Comparison of ENCODE assay signal across 9 cellular contexts in genomic region chr2:96533292-96534073, GRCh38. TPM values are rescaled to one million over a fixed set of nuclear protein-coding genes. Genes with fewer than 3 reads are reported as not detected.
DNase-seq lines count a peak whose midpoint lies in the region; ATAC-seq, FAIRE-seq and TF ChIP-seq lines count a peak whose summit lies in the region.
"Had no signal": no experiment of that assay in that cellular context is flagged by ENCODE, and none has a peak within 500 bp of the region (broad histone marks: within the 10 kb centered on the region; RNA-seq: fewer than 3 reads in every experiment).

No MANE protein-coding gene starts in this region.

- ATAC-seq in GM12878 (no peak), HepG2 (no peak), GM19351 (IDR thresholded peaks at IDR 0.05; ENCODE audit: unreplicated experiment) (no peak), HG03196 (IDR thresholded peaks at IDR 0.05; ENCODE audit: unreplicated experiment) (no peak)

- H3K27me3 ChIP-seq in GM12878 (replicated peaks in 1 of 2; ENCODE audit: control insufficient read depth in 2 of 2, insufficient read depth in 2 of 2, low read length in 1 of 2) (no peaks in the 10 kb centered on the region), HepG2 (ENCODE audit: control insufficient read depth in 1 of 2, insufficient read depth in 2 of 2, low read length in 2 of 2) (peaks cover 18 to 68% of the 10 kb centered on the region in 2 experiments), tibial nerve (no peaks in the 10 kb centered on the region)

- DNase-seq in SKM-1 treated with dmso at 0.1 percent for 144 hours (lab: John Stamatoyannopoulos, UW; ENCODE audit: unreplicated experiment) = peak; percentile 76
- DNase-seq in SKM-1 (lab: John Stamatoyannopoulos, UW; ENCODE audit: unreplicated experiment) = no peak
- no peak for DNase-seq in GM12878 (ENCODE audit: low read depth, low spot score)
- no peak for DNase-seq in HepG2 (ENCODE audit: low spot score)
- peak; percentile 81 to 88 for DNase-seq in tibial nerve (ENCODE audit: low spot score in 2 of 2)
- DNase-seq in NCI-H446 (lab: John Stamatoyannopoulos, UW) = no peak

- H3K36me3 ChIP-seq in GM12878 (ENCODE audit: control insufficient read depth in 2 of 2, insufficient read depth in 2 of 2, low read length in 1 of 2) (no peaks in the 10 kb centered on the region), HepG2 (replicated peaks in 1 of 2; ENCODE audit: control insufficient read depth in 1 of 2, insufficient read depth in 2 of 2, low read length in 2 of 2) (no peaks in the 10 kb centered on the region), tibial nerve (no peaks in the 10 kb centered on the region)

- H4K20me1 ChIP-seq in GM12878 (ENCODE audit: control insufficient read depth, insufficient read depth) = no peaks in the 10 kb centered on the region
- no peaks in the 10 kb centered on the region for H4K20me1 ChIP-seq in HepG2 (ENCODE audit: insufficient read depth, low read length)

- POLR2A ChIA-PET in GM12878 (lab: Charles Lee) = interaction anchor here (0.8 to 1.9 kb wide), 5 partner anchors 7 to 241 kb away, joined by 3 to 10 read pairs (median 3); partner anchors contain the start of genes CNNM4 and NEURL3
- POLR2A ChIA-PET in HepG2 (lab: Yijun Ruan, JAX) = no interaction called here

- TF ChIP-seq EP300 in GM12878 (IDR thresholded peaks at IDR 0.05; ENCODE audit: borderline replicate concordance in 1 of 2, control insufficient read depth in 1 of 2, low read depth in 2 of 2, low read length in 2 of 2) (no peak), HepG2 (IDR thresholded peaks at IDR 0.05; ENCODE audit: low read depth in 2 of 2, low read length in 2 of 2) (no peak), HepG2 (CRISPR knock-in tag; IDR thresholded peaks at IDR 0.05; ENCODE audit: borderline replicate concordance) (no peak), tibial nerve (IDR thresholded peaks at IDR 0.05) (peak; percentile 93 to 95)

- in situ Hi-C loops in GM12878 (cut with MboI) (no loop called here), HepG2 (cut with HindIII; ENCODE audit: extremely low pct_ligation_motif_present, low pct_unique_long_range_greater_than_20kb) (no loop called here)

- peak overlapping the region; percentile 45; the same call in 1 of the 2 replicates for H3K4me2 ChIP-seq in GM12878 (ENCODE audit: control insufficient read depth, insufficient read depth)
- no peak overlapping the region; the same call in 1 of the 2 replicates for H3K4me2 ChIP-seq in HepG2 (ENCODE audit: low read depth, low read length)

- WGBS in GM12878 (ENCODE audit: insufficient coverage, insufficient replicate concordance, low lambda C conversion rate, missing lambda C conversion rate) = 78% methylated on average over 8 of the region's 8 CpGs
- 8% methylated on average over 8 of the region's 8 CpGs for WGBS in HepG2 (ENCODE audit: low lambda C conversion rate)
- 18 to 26% methylated on average over 8 of the region's 8 CpGs for WGBS in tibial nerve, 2 donors

- no peak overlapping the region for H3K9ac ChIP-seq in GM12878 (ENCODE audit: control insufficient read depth, insufficient read depth, low read length)
- H3K9ac ChIP-seq in HepG2 (ENCODE audit: insufficient read depth, low read depth, low read length) = no peak overlapping the region

- no peak for TF ChIP-seq RAD21 in GM12878 (IDR thresholded peaks at IDR 0.05; ENCODE audit: insufficient read depth, low read depth, low read length)
- no peak for TF ChIP-seq RAD21 in HepG2 (CRISPR knock-in tag; IDR thresholded peaks at IDR 0.05)

- H3K27ac ChIP-seq in GM12878 (ENCODE audit: control insufficient read depth, insufficient read depth) (peak overlapping the region; percentile 33; the same call in 1 of the 2 replicates), HepG2 (ENCODE audit: extremely low read length, insufficient read depth, low read length) (no peak overlapping the region), tibial nerve (peak overlapping the region; percentile 82 to 94 (median 90))

- no peak for TF ChIP-seq CTCF in GM12878 (IDR thresholded peaks at IDR 0.05 in 2 of 3, conservative IDR thresholded peaks at IDR 0.05 in 1 of 3; ENCODE audit: control insufficient read depth in 2 of 3, extremely low read depth in 1 of 3, insufficient read depth in 1 of 3, low read depth in 3 of 3, low read length in 3 of 3)
- TF ChIP-seq CTCF in HepG2 (CRISPR knock-in tag; IDR thresholded peaks at IDR 0.05) = no peak
- TF ChIP-seq CTCF in tibial nerve (IDR thresholded peaks at IDR 0.05) = peak in 2 of 5 experiments; percentile 8 to 9

- peak overlapping the region; percentile 52; the same call in 1 of the 2 replicates for H2AFZ ChIP-seq in GM12878 (ENCODE audit: control insufficient read depth, low read depth, low read length)
- no peak overlapping the region for H2AFZ ChIP-seq in HepG2 (ENCODE audit: low read length)

- H3K4me1 ChIP-seq in GM12878 (ENCODE audit: control insufficient read depth, insufficient read depth, low read length) (peaks cover 64% of the 10 kb centered on the region), HepG2 (ENCODE audit: insufficient read depth, low read length) (peaks cover 49% of the 10 kb centered on the region), tibial nerve (peaks cover 6 to 87% (median 52%) of the 10 kb centered on the region in 4 donors)

- H3K9me3 ChIP-seq in GM12878 (replicated peaks; ENCODE audit: control insufficient read depth, insufficient read depth, low read length) = no peaks in the 10 kb centered on the region
- no peaks in the 10 kb centered on the region for H3K9me3 ChIP-seq in HepG2 (ENCODE audit: low read length)
- H3K9me3 ChIP-seq in tibial nerve = no peaks in the 10 kb centered on the region

- intact Hi-C loops in GM12878 (cut with micrococcal nuclease; ENCODE audit: unreplicated experiment) (loop anchor here (10.0 kb wide), 2 partner anchors 231 to 431 kb away; partner anchors contain the start of gene CNNM4), HepG2 (cut with micrococcal nuclease; ENCODE audit: unreplicated experiment) (no loop called here)

- TF ChIP-seq POLR2A in GM12878 (IDR thresholded peaks at IDR 0.05; ENCODE audit: low read depth, low read length) = no peak
- TF ChIP-seq POLR2A in HepG2 (IDR thresholded peaks at IDR 0.05; ENCODE audit: insufficient read depth in 1 of 2, low read depth in 2 of 2, low read length in 2 of 2) = no peak
- peak in 1 of 2 donors; percentile 32 for TF ChIP-seq POLR2A in tibial nerve (IDR thresholded peaks at IDR 0.05)

- SMC1A ChIA-PET in GM12878 (lab: Charles Lee; ENCODE audit: uncharacterized antibody, unreplicated experiment) = interaction anchor here (0.8 to 4.3 kb wide), 6 partner anchors 9 to 212 kb away, joined by 3 to 17 read pairs (median 4); no protein-coding TSS in a partner anchor

- H3K79me2 ChIP-seq in GM12878 (ENCODE audit: control insufficient read depth, insufficient read depth, low read length) (peaks cover 29% of the 10 kb centered on the region), HepG2 (ENCODE audit: insufficient read depth, low read length) (no peaks in the 10 kb centered on the region)

- CTCF ChIA-PET in GM12878 (lab: Yijun Ruan, JAX) (interaction anchor here (0.7 to 7.0 kb wide), 5 partner anchors 21 to 541 kb away, joined by 3 to 51 read pairs (median 4); no protein-coding TSS in a partner anchor), HepG2 (lab: Yijun Ruan, JAX; ENCODE audit: low intra/inter-chr PET ratio, low total read pairs) (no interaction called here)

- H3K4me3 ChIP-seq in GM12878 (no peak overlapping the region), HepG2 (replicated peaks in 1 of 3; ENCODE audit: insufficient read depth in 1 of 3, low read depth in 2 of 3, low read length in 3 of 3) (no peak overlapping the region), tibial nerve (no peak overlapping the region)

- FAIRE-seq in GM12878 (lab: Jason Lieb, UNC) (no peak), HepG2 (lab: Jason Lieb, UNC) (no peak)
- FAIRE-seq: endometrium had no signal

- BruUV-seq in GM12878 (replicated peaks; lab: Mats Ljungman, UMichigan) (no TSS peak), HepG2 (replicated peaks; lab: Mats Ljungman, UMichigan) (no TSS peak)

- RAD21 ChIA-PET in GM12878 (lab: Charles Lee; ENCODE audit: unreplicated experiment) = interaction anchor here (0.8 to 2.2 kb wide), 4 partner anchors 11 to 324 kb away, joined by 3 to 9 read pairs (median 3); partner anchors contain the start of gene ANKRD39

RNA-seq across cellular contexts. Expression of gene ARID5A, which starts 3.1 kb away (rescaled TPM):
- total RNA-seq in GM12878 (2013; cell fraction: nucleolus; rRNA removed) = 85.2 and 91.3 TPM in 2 replicates
- 46.2 and 46.8 TPM in 2 replicates for total RNA-seq in GM12878 (2014; rRNA removed)
- 22.2 and 25.3 TPM in 2 replicates for total RNA-seq in GM12878 (2014; rRNA removed; fragmentation: Illumina TruSeq; extraction: Trizol)
- 82.7 and 87.9 TPM in 2 replicates for total RNA-seq in GM12878 (2021)
- 16.0 TPM for polyA plus RNA-seq in GM12878 (2011; ENCODE audit: low read depth)
- 13.3 and 28.5 TPM in 2 replicates for polyA plus RNA-seq in GM12878 (2011; rRNA removed)
- 39.3 and 54.4 TPM in 2 replicates for polyA plus RNA-seq in GM12878 (2011; cell fraction: cytosol; rRNA removed)
- 160 and 161 TPM in 2 replicates for polyA plus RNA-seq in GM12878 (2011; cell fraction: nucleus; rRNA removed)
- polyA plus RNA-seq in GM12878 (2012) = 47.3 and 50.2 TPM in 2 replicates
- 3.1 and 18.1 TPM in 2 replicates for polyA plus RNA-seq in GM12878 (2014; fragmentation: Illumina TruSeq; extraction: Trizol)
- polyA plus RNA-seq in GM12878 (2014; fragmentation: Nextera tagmentation; extraction: Ambion mirVana) = 1 to 10 TPM in 1 of 2 experiments, under 1 TPM in 1; 0.76 to 3.8 TPM
- polyA plus RNA-seq in GM12878 (2014; rRNA removed) = 79.3 and 83.3 TPM in 2 replicates
- polyA plus RNA-seq in GM12878 (2016; fragmentation: Nextera tagmentation; extraction: Ambion mirVana) = 10 to 100 TPM; 76.2 to 87.1 TPM
- 12.7 and 34.9 TPM in 2 replicates for polyA minus RNA-seq in GM12878 (2011; rRNA and poly(A)+ RNA removed)
- polyA minus RNA-seq in GM12878 (2011; cell fraction: cytosol; rRNA and poly(A)+ RNA removed) = 26.1 and 28.5 TPM in 2 replicates
- polyA minus RNA-seq in GM12878 (2011; cell fraction: nucleus; rRNA and poly(A)+ RNA removed) = 22.6 and 34.3 TPM in 2 replicates
- 8.0 and 9.5 TPM in 2 replicates for total RNA-seq in HepG2 (2016; rRNA removed; fragmentation: Illumina TruSeq; extraction: Trizol)
- 2.9 and 3.5 TPM in 2 replicates for total RNA-seq in HepG2 (2016; cell fraction: cytosol; rRNA removed; fragmentation: Illumina TruSeq; extraction: Trizol; ENCODE audit: low read depth)
- 8.1 and 9.8 TPM in 2 replicates for total RNA-seq in HepG2 (2016; cell fraction: insoluble cytoplasmic fraction; rRNA removed; fragmentation: Illumina TruSeq; extraction: Trizol)
- total RNA-seq in HepG2 (2016; cell fraction: membrane; rRNA removed; fragmentation: Illumina TruSeq; extraction: Trizol) = 6.9 and 8.7 TPM in 2 replicates
- 7.0 and 7.5 TPM in 2 replicates for total RNA-seq in HepG2 (2016; cell fraction: nucleus; rRNA removed; fragmentation: Illumina TruSeq; extraction: Trizol)
- polyA plus RNA-seq in HepG2 (2011; rRNA removed) = 6.0 and 7.4 TPM in 2 replicates
- polyA plus RNA-seq in HepG2 (2011; cell fraction: cytosol; rRNA removed) = 3.4 and 7.0 TPM in 2 replicates
- 11.9 and 13.3 TPM in 2 replicates for polyA plus RNA-seq in HepG2 (2011; cell fraction: nucleus; rRNA removed)
- 4.7 and 5.3 TPM in 2 replicates for polyA plus RNA-seq in HepG2 (2012)
- 3.1 and 4.1 TPM in 2 replicates for polyA plus RNA-seq in HepG2 (2016; cell fraction: cytosol; fragmentation: Illumina TruSeq; extraction: Trizol; ENCODE audit: low read depth)
- 9.9 and 12.2 TPM in 2 replicates for polyA plus RNA-seq in HepG2 (2016; cell fraction: insoluble cytoplasmic fraction; fragmentation: Illumina TruSeq; extraction: Trizol; ENCODE audit: low read depth)
- polyA plus RNA-seq in HepG2 (2016; cell fraction: membrane; fragmentation: Illumina TruSeq; extraction: Trizol; ENCODE audit: low read depth) = 6.1 and 8.5 TPM in 2 replicates
- polyA plus RNA-seq in HepG2 (2016; cell fraction: nucleus; fragmentation: Illumina TruSeq; extraction: Trizol; ENCODE audit: insufficient read depth, low read depth) = 12.7 and 13.7 TPM in 2 replicates
- 1.4 and 6.4 TPM in 2 replicates for polyA minus RNA-seq in HepG2 (2011; rRNA and poly(A)+ RNA removed; ENCODE audit: low replicate concordance)
- 3.0 and 4.0 TPM in 2 replicates for polyA minus RNA-seq in HepG2 (2011; cell fraction: cytosol; rRNA and poly(A)+ RNA removed)
- 3.2 and 4.2 TPM in 2 replicates for polyA minus RNA-seq in HepG2 (2011; cell fraction: nucleus; rRNA and poly(A)+ RNA removed)
- total RNA-seq in tibial nerve = 10 to 100 TPM; 23.8 to 56.4 (median 40.3) TPM

RNA-seq across cellular contexts. Expression of gene NEURL3, which starts 28.3 kb away (rescaled TPM):
- total RNA-seq in GM12878 (2013; cell fraction: nucleolus; rRNA removed) = 2.2 and 2.9 TPM in 2 replicates
- total RNA-seq in GM12878 (2014; rRNA removed) (0.85 and 0.98 TPM in 2 replicates), GM12878 (2014; rRNA removed; fragmentation: Illumina TruSeq; extraction: Trizol) (0.09 and 0.31 TPM in 2 replicates), GM12878 (2021) (0.44 and 0.72 TPM in 2 replicates), HepG2 (2016; rRNA removed; fragmentation: Illumina TruSeq; extraction: Trizol) (0.74 and 1.2 TPM in 2 replicates), tibial nerve (1 to 10 TPM in 1 of 4 donors, not detected in 3; 1.5 TPM)
- polyA plus RNA-seq in GM12878 (2011; ENCODE audit: low read depth) = 0.16 TPM
- polyA plus RNA-seq in GM12878 (2011; rRNA removed) (4.4 and 6.3 TPM in 2 replicates), GM12878 (2014; fragmentation: Illumina TruSeq; extraction: Trizol) (0.10 TPM in 1 of 2 replicates, not detected in the other), GM12878 (2014; fragmentation: Nextera tagmentation; extraction: Ambion mirVana) (under 1 TPM; 0.03 to 0.07 TPM), GM12878 (2014; rRNA removed) (0.39 and 0.51 TPM in 2 replicates), GM12878 (2016; fragmentation: Nextera tagmentation; extraction: Ambion mirVana) (under 1 TPM; 0.55 to 0.79 TPM), HepG2 (2011; rRNA removed) (0.16 and 0.48 TPM in 2 replicates)
- polyA plus RNA-seq in GM12878 (2011; cell fraction: cytosol; rRNA removed) = 6.6 and 7.9 TPM in 2 replicates
- polyA plus RNA-seq in GM12878 (2011; cell fraction: nucleus; rRNA removed) = 7.3 and 12.0 TPM in 2 replicates
- 0.42 and 0.72 TPM in 2 replicates for polyA plus RNA-seq in GM12878 (2012)
- polyA minus RNA-seq in GM12878 (2011; rRNA and poly(A)+ RNA removed) = 1.9 and 2.2 TPM in 2 replicates
- 0.52 and 1.2 TPM in 2 replicates for polyA minus RNA-seq in GM12878 (2011; cell fraction: cytosol; rRNA and poly(A)+ RNA removed)
- polyA minus RNA-seq in GM12878 (2011; cell fraction: nucleus; rRNA and poly(A)+ RNA removed) = 0.96 and 1.3 TPM in 2 replicates
- total RNA-seq in HepG2 (2016; cell fraction: cytosol; rRNA removed; fragmentation: Illumina TruSeq; extraction: Trizol; ENCODE audit: low read depth) = 0.20 and 0.53 TPM in 2 replicates
- 0.73 and 1.4 TPM in 2 replicates for total RNA-seq in HepG2 (2016; cell fraction: insoluble cytoplasmic fraction; rRNA removed; fragmentation: Illumina TruSeq; extraction: Trizol)
- total RNA-seq in HepG2 (2016; cell fraction: membrane; rRNA removed; fragmentation: Illumina TruSeq; extraction: Trizol) = 0.34 and 0.48 TPM in 2 replicates
- 0.62 and 0.63 TPM in 2 replicates for total RNA-seq in HepG2 (2016; cell fraction: nucleus; rRNA removed; fragmentation: Illumina TruSeq; extraction: Trizol)
- 0.41 and 0.48 TPM in 2 replicates for polyA plus RNA-seq in HepG2 (2011; cell fraction: cytosol; rRNA removed)
- polyA plus RNA-seq in HepG2 (2011; cell fraction: nucleus; rRNA removed) = 0.37 and 0.74 TPM in 2 replicates
- 0.28 TPM in 1 of 2 replicates, not detected in the other for polyA plus RNA-seq in HepG2 (2012)
- polyA plus RNA-seq in HepG2 (2016; cell fraction: cytosol; fragmentation: Illumina TruSeq; extraction: Trizol; ENCODE audit: low read depth) = 0.16 and 0.27 TPM in 2 replicates
- polyA plus RNA-seq in HepG2 (2016; cell fraction: insoluble cytoplasmic fraction; fragmentation: Illumina TruSeq; extraction: Trizol; ENCODE audit: low read depth) = 0.81 and 0.88 TPM in 2 replicates
- 0.49 and 0.50 TPM in 2 replicates for polyA plus RNA-seq in HepG2 (2016; cell fraction: membrane; fragmentation: Illumina TruSeq; extraction: Trizol; ENCODE audit: low read depth)
- 1.3 and 1.5 TPM in 2 replicates for polyA plus RNA-seq in HepG2 (2016; cell fraction: nucleus; fragmentation: Illumina TruSeq; extraction: Trizol; ENCODE audit: insufficient read depth, low read depth)
- not detected in 2 replicates for polyA minus RNA-seq in HepG2 (2011; rRNA and poly(A)+ RNA removed; ENCODE audit: low replicate concordance)
- not detected in 2 replicates for polyA minus RNA-seq in HepG2 (2011; cell fraction: cytosol; rRNA and poly(A)+ RNA removed)
- polyA minus RNA-seq in HepG2 (2011; cell fraction: nucleus; rRNA and poly(A)+ RNA removed) = not detected in 2 replicates

Comparison
In these comparisons a context has a peak if more than half of its experiments do, and no peak if none do; other contexts are left out.
1. DNase-seq: peak in SKM-1 treated with dmso at 0.1 percent for 144 hours (single experiment) and tibial nerve (2 of 2); none in SKM-1 (single experiment), GM12878 (single experiment), HepG2 (single experiment) and NCI-H446 (0 of 2).